ENCODE assay signal across 8 cellular contexts in the genomic region with DNA sequence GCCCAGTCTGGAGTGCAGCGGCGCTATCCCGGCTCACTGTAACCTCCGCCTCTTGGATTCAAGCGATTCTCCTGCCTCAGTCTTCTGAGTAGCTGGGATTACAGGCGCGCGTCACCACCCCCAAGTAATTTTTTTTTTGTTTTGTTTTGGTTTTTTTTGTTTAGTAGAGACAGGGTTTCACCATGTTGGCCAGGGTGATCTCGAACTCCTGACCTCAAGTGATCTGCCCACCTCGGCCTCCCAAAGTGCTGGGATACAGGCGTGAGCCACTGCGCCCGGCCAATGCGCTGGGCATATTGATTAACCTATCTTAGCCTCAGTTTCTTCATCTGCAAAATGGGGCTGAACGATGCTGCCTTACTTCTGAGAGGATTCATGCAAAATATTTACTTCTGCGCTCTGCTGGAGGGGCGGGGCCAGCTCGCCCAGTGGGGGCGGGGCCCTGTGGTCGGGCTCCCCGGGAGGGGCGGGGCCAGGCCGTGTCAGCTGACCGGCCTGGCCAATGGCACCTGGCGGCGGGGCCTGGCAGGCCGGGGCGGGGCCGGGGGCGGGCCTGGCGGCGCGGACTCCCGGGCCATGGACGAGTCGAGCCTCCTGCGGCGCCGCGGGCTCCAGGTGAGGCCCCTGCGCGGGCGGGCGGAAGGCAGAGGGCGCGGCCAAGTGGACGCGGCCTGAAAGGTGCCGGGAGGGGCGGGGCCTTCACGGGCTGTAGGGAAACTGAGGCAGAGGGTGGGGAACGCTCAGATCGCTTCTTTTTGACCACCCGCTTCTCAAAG. TPM values are rescaled to one million over a fixed set of nuclear protein-coding genes. Genes with fewer than 3 reads are reported as not detected.
DNase-seq lines count a peak whose midpoint lies in the region; ATAC-seq and TF ChIP-seq lines count a peak whose summit lies in the region.

A gene (plus strand): TSS at position 562 of the 776 bp plus-strand sequence. CDS start 15 bp downstream, at position 577.

- CTCF ChIA-PET in Caco-2 (lab: Charles Lee) = no interaction called here

- H3K4me1 ChIP-seq in Caco-2 (peaks cover 9% of the 10 kb centered on the region; the same call in 1 of the 2 replicates), adrenal gland (replicated peaks in 1 of 2) (peaks cover 7 to 16% of the 10 kb centered on the region in 2 donors), psoas muscle (no peaks in the 10 kb centered on the region), urinary bladder (ENCODE audit: insufficient read depth) (no peaks in the 10 kb centered on the region)

- H3K4me3 ChIP-seq in Caco-2 (ENCODE audit: low read depth, low read length) (peak within 1 kb of the TSS; percentile 51), adrenal gland (peak within 1 kb of the TSS in 2 of 4 donors; percentile 43 to 69), psoas muscle (peak within 1 kb of the TSS; percentile 60), urinary bladder (ENCODE audit: low read depth, low read length) (peak within 1 kb of the TSS; percentile 30)

- no peaks in the 10 kb centered on the region for H3K9me3 ChIP-seq in Caco-2
- no peaks in the 10 kb centered on the region for H3K9me3 ChIP-seq in KOPT-K1 (ENCODE audit: insufficient read depth, low read length, poor library complexity, severe bottlenecking)
- no peaks in the 10 kb centered on the region for H3K9me3 ChIP-seq in T-helper 17 cell (ENCODE audit: control insufficient read depth, low read length, poor library complexity, severe bottlenecking)
- no peaks in the 10 kb centered on the region for H3K9me3 ChIP-seq in adrenal gland (replicated peaks in 1 of 3)
- no peaks in the 10 kb centered on the region for H3K9me3 ChIP-seq in psoas muscle

- no peak within 1 kb of the TSS for H3K27ac Mint-ChIP-seq in Caco-2 (ENCODE audit: unreplicated experiment)
- peak within 1 kb of the TSS; percentile 89 for H3K27ac Mint-ChIP-seq in T-helper 17 cell

- H3K4me1 Mint-ChIP-seq in Caco-2 (ENCODE audit: low read depth, unreplicated experiment) = no peaks in the 10 kb centered on the region
- peaks cover 28% of the 10 kb centered on the region for H3K4me1 Mint-ChIP-seq in T-helper 17 cell

- WGBS in adrenal gland, 4 donors = 21 to 71% (median 33%) methylated on average over 16 to 54 of the region's 54 CpGs
- WGBS in psoas muscle, 3 donors = 21 to 27% (median 22%) methylated on average over 43 to 54 of the region's 54 CpGs
- 23% methylated on average over 54 of the region's 54 CpGs for WGBS in urinary bladder

- H3K4me3 Mint-ChIP-seq in Caco-2 (ENCODE audit: unreplicated experiment) (peak within 1 kb of the TSS; percentile 67), T-helper 17 cell (peak within 1 kb of the TSS; percentile 93)

- H3K27me3 Mint-ChIP-seq in Caco-2 (ENCODE audit: insufficient read depth, unreplicated experiment) = no peaks in the 10 kb centered on the region
- no peaks in the 10 kb centered on the region for H3K27me3 Mint-ChIP-seq in T-helper 17 cell

- peak within 1 kb of the TSS; percentile 38 for H3K27ac ChIP-seq in KOPT-K1 (ENCODE audit: low read depth, low read length, poor library complexity, severe bottlenecking)
- no peak within 1 kb of the TSS for H3K27ac ChIP-seq in adrenal gland
- no peak within 1 kb of the TSS for H3K27ac ChIP-seq in psoas muscle
- H3K27ac ChIP-seq in urinary bladder (ENCODE audit: low read depth) = no peak within 1 kb of the TSS

- TF ChIP-seq CTCF in Caco-2 (IDR thresholded peaks at IDR 0.05; ENCODE audit: insufficient read depth in 1 of 2, low read depth in 1 of 2, low read length in 1 of 2, severe bottlenecking in 1 of 2, unreplicated experiment in 1 of 2) = no peak
- no peak for TF ChIP-seq CTCF in adrenal gland (IDR thresholded peaks at IDR 0.05)
- no peak for TF ChIP-seq CTCF in psoas muscle (IDR thresholded peaks at IDR 0.05)

- H3K27me3 ChIP-seq in Caco-2 (replicated peaks; ENCODE audit: control insufficient read depth, insufficient read depth, low read length) (no peaks in the 10 kb centered on the region), adrenal gland (no peaks in the 10 kb centered on the region), psoas muscle (ENCODE audit: insufficient read depth in 3 of 3, low read length in 2 of 3) (peaks cover 0 to 50% (median 6%) of the 10 kb centered on the region in 3 donors)

- no peak for TF ChIP-seq POLR2A in adrenal gland (IDR thresholded peaks at IDR 0.05)

- ATAC-seq in GM21528 (IDR thresholded peaks at IDR 0.05; ENCODE audit: low FRiP score, unreplicated experiment) (peak; percentile 55), T-helper 17 cell (peak; percentile 94), left ventricle myocardium superior (peak; percentile 96), psoas muscle (peak; percentile 89 to 98 (median 96))

- no TSS peak for BruUV-seq in Caco-2 (replicated peaks; lab: Mats Ljungman, UMichigan)

- intact Hi-C loops in Caco-2 (cut with micrococcal nuclease; ENCODE audit: unreplicated experiment) = no loop called here
- intact Hi-C loops in adrenal gland (cut with DNase I) = no loop called here
- intact Hi-C loops in left ventricle myocardium superior (cut with micrococcal nuclease) = no loop called here
- intact Hi-C loops in psoas muscle (cut with DNase I) = no loop called here

- DNase-seq in Caco-2 = peak; percentile 89 to 94
- DNase-seq in T-helper 17 cell = peak; percentile 94 to 98 (median 95)
- peak; percentile 82 to 94 (median 89) for DNase-seq in adrenal gland
- DNase-seq in left ventricle myocardium superior = peak; percentile 88
- DNase-seq in psoas muscle = peak; percentile 80 to 87

- H3K9me3 Mint-ChIP-seq in Caco-2 (ENCODE audit: unreplicated experiment) = no peaks in the 10 kb centered on the region

- H3K36me3 ChIP-seq in Caco-2 (ENCODE audit: control insufficient read depth, insufficient read depth, low read length) (no peaks in the 10 kb centered on the region; the same call in 1 of the 2 replicates), KOPT-K1 (ENCODE audit: insufficient read depth, low read length) (no peaks in the 10 kb centered on the region), adrenal gland (replicated peaks in 1 of 2) (no peaks in the 10 kb centered on the region), psoas muscle (ENCODE audit: insufficient read depth in 1 of 2, low read depth in 1 of 2) (no peaks in the 10 kb centered on the region), urinary bladder (ENCODE audit: insufficient read depth) (no peaks in the 10 kb centered on the region)

- POLR2A ChIA-PET in Caco-2 (lab: Charles Lee) = interaction anchor here (0.6 kb wide), 1 partner anchor 238 kb away, joined by 7 read pairs; no protein-coding TSS in a partner anchor

- H3K36me3 Mint-ChIP-seq in Caco-2 (ENCODE audit: insufficient read depth, unreplicated experiment) = peaks cover 4% of the 10 kb centered on the region
- no peaks in the 10 kb centered on the region for H3K36me3 Mint-ChIP-seq in T-helper 17 cell (ENCODE audit: low read depth)

RNA-seq across cellular contexts. Expression of the gene that starts here (rescaled TPM):
- 8.0 and 8.2 TPM in 2 replicates for total RNA-seq in Caco-2 (2022)
- total RNA-seq in T-helper 17 cell = 10 to 100 TPM; 38.2 to 50.8 TPM
- total RNA-seq in adrenal gland = 10 to 100 TPM in 6 of 8 donors, 1 to 10 TPM in 2; 6.0 to 18.6 (median 12.5) TPM
- 10 to 100 TPM in 1 of 3 donors, 1 to 10 TPM in 2; 1.8 to 19.1 (median 7.1) TPM for polyA plus RNA-seq in adrenal gland
- total RNA-seq in left ventricle myocardium superior = 5.6 TPM
- 1 to 10 TPM; 1.7 to 5.1 (median 3.2) TPM for total RNA-seq in psoas muscle
- 1 to 10 TPM in 1 of 3 donors, under 1 TPM in 2; 0.34 to 2.5 (median 0.96) TPM for polyA plus RNA-seq in psoas muscle
- total RNA-seq in urinary bladder = 3.5 TPM
- 7.0 TPM for polyA plus RNA-seq in urinary bladder
